ENCODE assay signal across 26 cellular contexts in the genomic region with DNA sequence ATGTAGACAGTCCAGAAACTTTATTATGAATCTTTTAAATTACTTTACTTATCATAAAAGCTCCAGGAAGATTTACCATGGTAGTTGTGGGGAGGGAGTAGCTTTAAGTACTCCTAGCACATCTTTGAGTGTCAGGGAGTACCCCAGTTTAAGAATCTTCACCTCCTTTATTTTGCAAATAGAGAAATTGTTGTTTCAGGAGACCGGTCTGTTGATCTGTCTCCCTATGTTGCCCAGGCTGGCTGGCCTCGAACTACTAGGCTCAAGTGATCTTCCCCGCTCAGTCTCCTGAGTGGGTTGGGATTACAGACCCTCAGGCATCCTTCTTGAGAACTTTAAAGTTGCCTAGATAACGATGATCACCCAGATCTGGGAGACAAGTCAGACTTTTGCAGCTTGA.
"Had no signal": no experiment of that assay in that cellular context is flagged by ENCODE, and none has a peak within 500 bp of the region (broad histone marks: within the 10 kb centered on the region; RNA-seq: fewer than 3 reads in every experiment).

No MANE protein-coding gene starts in this region.

- ATAC-seq: esophagus mucosa; gastrocnemius medialis; left cardiac atrium; left lung; naive thymus-derived CD4-positive, alpha-beta T cell; sciatic nerve had no signal

- H3K4me3 Mint-ChIP-seq: nephron, neural progenitor cell, type B pancreatic cell had no signal

- H3K36me3 ChIP-seq: gastrocnemius medialis, left lung, prostate gland, right atrium auricular region, stomach, thyroid gland had no signal

- H3K9me3 Mint-ChIP-seq: naive thymus-derived CD4-positive, alpha-beta T cell had no signal

- H3K4me1 ChIP-seq: prostate gland had no signal

- H3K27ac ChIP-seq: dorsolateral prefrontal cortex, epithelial cell of prostate, left lung, neural progenitor cell, prostate gland, right atrium auricular region, stomach, thyroid gland had no signal

- H3K4me3 ChIP-seq: dorsolateral prefrontal cortex, gastrocnemius medialis, left lung, neural progenitor cell, prostate gland, right atrium auricular region, smooth muscle cell, stomach, thyroid gland had no signal

- H3K27ac Mint-ChIP-seq: nephron, neural progenitor cell, type B pancreatic cell had no signal

- H3K27me3 ChIP-seq: dorsolateral prefrontal cortex, gastrocnemius medialis, left lung, neural progenitor cell, right atrium auricular region, stomach, thyroid gland had no signal

- H3K27me3 Mint-ChIP-seq: naive thymus-derived CD4-positive, alpha-beta T cell; type B pancreatic cell had no signal

- DNase-seq: dorsolateral prefrontal cortex; effector CD4-positive, alpha-beta T cell; foreskin fibroblast; gastrocnemius medialis; head of caudate nucleus; left cardiac atrium; left lung; mesendoderm; midbrain; naive thymus-derived CD4-positive, alpha-beta T cell; stimulated activated CD4-positive, alpha-beta T cell treated with anti-CD3 and anti-CD28 coated beads, Interleukin-12 subunit alpha, Interleukin-12 subunit beta, amount 100 ng/mL, for 4 hours; stimulated activated CD4-positive, alpha-beta T cell treated with anti-CD3 and anti-CD28 coated beads, Interleukin-1b, Interleukin-23, amount 100 ng/mL, for 48 hours; stimulated activated CD4-positive, alpha-beta T cell treated with anti-CD3 and anti-CD28 coated beads, Interleukin-4, amount 100 ng/mL, for 1 hour; stimulated activated CD8-positive, alpha-beta memory T cell treated with anti-CD3 and anti-CD28 coated beads, Interleukin-4, amount 100 ng/mL, for 48 hours; stimulated activated naive CD4-positive, alpha-beta T cell treated with Interleukin-2 at 50 U/mL for 16 hours; stomach; thyroid gland had no signal

- H3K9ac ChIP-seq: neural progenitor cell had no signal

- H3K9me3 ChIP-seq: gastrocnemius medialis, left lung, prostate gland, stomach, thyroid gland had no signal
